8 cellular contexts compared by ENCODE assay signal in the genomic region with DNA sequence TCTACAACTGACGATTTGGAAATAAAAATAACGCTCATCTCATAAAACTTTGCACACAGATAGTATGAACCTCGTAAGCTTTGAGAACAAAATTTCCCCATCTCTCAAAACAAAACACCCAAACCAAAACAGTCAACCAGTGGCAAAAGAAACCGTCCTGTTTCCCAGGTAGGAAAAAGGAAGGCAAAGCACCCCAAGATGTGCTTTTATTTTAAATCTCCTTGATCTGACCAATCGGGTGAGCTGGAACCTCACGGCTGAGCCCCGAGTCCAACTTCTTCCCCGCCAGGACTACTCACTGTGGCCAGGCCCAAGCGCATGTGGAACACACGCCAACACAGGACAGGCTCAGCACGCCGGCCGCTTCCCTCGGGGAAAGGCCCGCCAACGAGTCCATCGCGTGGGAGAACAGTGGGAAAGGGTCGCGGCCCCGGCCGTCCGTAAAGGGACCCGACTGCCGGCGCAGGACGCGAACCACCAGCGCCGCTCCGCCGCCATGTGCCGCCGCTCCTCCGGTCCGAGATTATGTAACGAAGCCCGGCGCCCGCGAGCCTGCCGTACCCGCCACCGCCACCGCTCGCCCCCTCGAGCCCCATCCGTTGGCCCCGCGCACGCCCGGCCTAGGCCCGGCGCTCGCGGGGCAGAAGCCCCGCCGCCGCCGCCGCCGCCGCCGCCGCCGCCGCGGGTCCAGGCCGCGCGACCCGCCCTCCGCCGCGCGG. TPM values are rescaled to one million over a fixed set of nuclear protein-coding genes. Genes with fewer than 3 reads are reported as not detected.
DNase-seq lines count a peak whose midpoint lies in the region; ATAC-seq and TF ChIP-seq lines count a peak whose summit lies in the region.

No MANE protein-coding gene starts in this region.

- DNase-seq in D341Med (ENCODE audit: low spot score) (peak; percentile 76), amniotic stem cell (lab: John Stamatoyannopoulos, UW) (peak; percentile 8), right atrium auricular region (ENCODE audit: low spot score) (peak; percentile 67), pulmonary artery endothelial cell (ENCODE audit: low read depth, low spot score) (peak; percentile 5), NCI-H2029 treated with DMSO at 0.1 percent for 48 hours (lab: John Stamatoyannopoulos, UW) (no peak)

- ATAC-seq in GM19397 (IDR thresholded peaks at IDR 0.05; ENCODE audit: unreplicated experiment) (peak; percentile 13), HG03469 (IDR thresholded peaks at IDR 0.05; ENCODE audit: unreplicated experiment) (peak; percentile 10), SK-N-SH treated with all-trans-retinoic acid at 6 μM for 48 hours (peak; percentile 27)

- peak overlapping the region; percentile 88 to 95 for H3K4me3 ChIP-seq in right atrium auricular region

- peak overlapping the region; percentile 96 to 98 for H3K27ac ChIP-seq in right atrium auricular region

- H3K4me1 ChIP-seq in right atrium auricular region = peaks cover 0 to 20% of the 10 kb centered on the region in 2 donors

- TF ChIP-seq CTCF in right atrium auricular region (IDR thresholded peaks at IDR 0.05) = no peak

- H3K9me3 ChIP-seq in right atrium auricular region = no peaks in the 10 kb centered on the region

- H3K27me3 ChIP-seq in right atrium auricular region = no peaks in the 10 kb centered on the region

- H3K36me3 ChIP-seq in right atrium auricular region = peaks cover 14% of the 10 kb centered on the region

TF ChIP-seq in SK-N-SH treated with all-trans-retinoic acid at 6 μM for 48 hours, 23 proteins besides CTCF, POLR2A, EP300 and RAD21:
- no peak for TF ChIP-seq ZFP30 (CRISPR knock-in tag; IDR thresholded peaks at IDR 0.05)
- no peak for TF ChIP-seq ZNF565 (CRISPR knock-in tag; conservative IDR thresholded peaks at IDR 0.05; ENCODE audit: low read depth)
- TF ChIP-seq TCF4 (CRISPR knock-in tag; IDR thresholded peaks at IDR 0.05; ENCODE audit: borderline replicate concordance) = no peak
- TF ChIP-seq ISL1 (CRISPR knock-in tag; IDR thresholded peaks at IDR 0.05) = no peak
- no peak for TF ChIP-seq GLIS3 (CRISPR knock-in tag; IDR thresholded peaks at IDR 0.05)
- TF ChIP-seq, protein P1, sequence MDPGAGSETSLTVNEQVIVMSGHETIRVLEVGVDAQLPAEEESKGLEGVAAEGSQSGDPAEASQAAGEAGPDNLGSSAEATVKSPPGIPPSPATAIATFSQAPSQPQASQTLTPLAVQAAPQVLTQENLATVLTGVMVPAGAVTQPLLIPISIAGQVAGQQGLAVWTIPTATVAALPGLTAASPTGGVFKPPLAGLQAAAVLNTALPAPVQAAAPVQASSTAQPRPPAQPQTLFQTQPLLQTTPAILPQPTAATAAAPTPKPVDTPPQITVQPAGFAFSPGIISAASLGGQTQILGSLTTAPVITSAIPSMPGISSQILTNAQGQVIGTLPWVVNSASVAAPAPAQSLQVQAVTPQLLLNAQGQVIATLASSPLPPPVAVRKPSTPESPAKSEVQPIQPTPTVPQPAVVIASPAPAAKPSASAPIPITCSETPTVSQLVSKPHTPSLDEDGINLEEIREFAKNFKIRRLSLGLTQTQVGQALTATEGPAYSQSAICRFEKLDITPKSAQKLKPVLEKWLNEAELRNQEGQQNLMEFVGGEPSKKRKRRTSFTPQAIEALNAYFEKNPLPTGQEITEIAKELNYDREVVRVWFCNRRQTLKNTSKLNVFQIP (CRISPR knock-in tag; IDR thresholded peaks at IDR 0.05; ENCODE audit: borderline replicate concordance, low read depth) = no peak
- TF ChIP-seq, protein P2, sequence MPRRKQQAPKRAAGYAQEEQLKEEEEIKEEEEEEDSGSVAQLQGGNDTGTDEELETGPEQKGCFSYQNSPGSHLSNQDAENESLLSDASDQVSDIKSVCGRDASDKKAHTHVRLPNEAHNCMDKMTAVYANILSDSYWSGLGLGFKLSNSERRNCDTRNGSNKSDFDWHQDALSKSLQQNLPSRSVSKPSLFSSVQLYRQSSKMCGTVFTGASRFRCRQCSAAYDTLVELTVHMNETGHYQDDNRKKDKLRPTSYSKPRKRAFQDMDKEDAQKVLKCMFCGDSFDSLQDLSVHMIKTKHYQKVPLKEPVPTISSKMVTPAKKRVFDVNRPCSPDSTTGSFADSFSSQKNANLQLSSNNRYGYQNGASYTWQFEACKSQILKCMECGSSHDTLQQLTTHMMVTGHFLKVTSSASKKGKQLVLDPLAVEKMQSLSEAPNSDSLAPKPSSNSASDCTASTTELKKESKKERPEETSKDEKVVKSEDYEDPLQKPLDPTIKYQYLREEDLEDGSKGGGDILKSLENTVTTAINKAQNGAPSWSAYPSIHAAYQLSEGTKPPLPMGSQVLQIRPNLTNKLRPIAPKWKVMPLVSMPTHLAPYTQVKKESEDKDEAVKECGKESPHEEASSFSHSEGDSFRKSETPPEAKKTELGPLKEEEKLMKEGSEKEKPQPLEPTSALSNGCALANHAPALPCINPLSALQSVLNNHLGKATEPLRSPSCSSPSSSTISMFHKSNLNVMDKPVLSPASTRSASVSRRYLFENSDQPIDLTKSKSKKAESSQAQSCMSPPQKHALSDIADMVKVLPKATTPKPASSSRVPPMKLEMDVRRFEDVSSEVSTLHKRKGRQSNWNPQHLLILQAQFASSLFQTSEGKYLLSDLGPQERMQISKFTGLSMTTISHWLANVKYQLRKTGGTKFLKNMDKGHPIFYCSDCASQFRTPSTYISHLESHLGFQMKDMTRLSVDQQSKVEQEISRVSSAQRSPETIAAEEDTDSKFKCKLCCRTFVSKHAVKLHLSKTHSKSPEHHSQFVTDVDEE (CRISPR knock-in tag; IDR thresholded peaks at IDR 0.05) = no peak
- TF ChIP-seq, protein P3, sequence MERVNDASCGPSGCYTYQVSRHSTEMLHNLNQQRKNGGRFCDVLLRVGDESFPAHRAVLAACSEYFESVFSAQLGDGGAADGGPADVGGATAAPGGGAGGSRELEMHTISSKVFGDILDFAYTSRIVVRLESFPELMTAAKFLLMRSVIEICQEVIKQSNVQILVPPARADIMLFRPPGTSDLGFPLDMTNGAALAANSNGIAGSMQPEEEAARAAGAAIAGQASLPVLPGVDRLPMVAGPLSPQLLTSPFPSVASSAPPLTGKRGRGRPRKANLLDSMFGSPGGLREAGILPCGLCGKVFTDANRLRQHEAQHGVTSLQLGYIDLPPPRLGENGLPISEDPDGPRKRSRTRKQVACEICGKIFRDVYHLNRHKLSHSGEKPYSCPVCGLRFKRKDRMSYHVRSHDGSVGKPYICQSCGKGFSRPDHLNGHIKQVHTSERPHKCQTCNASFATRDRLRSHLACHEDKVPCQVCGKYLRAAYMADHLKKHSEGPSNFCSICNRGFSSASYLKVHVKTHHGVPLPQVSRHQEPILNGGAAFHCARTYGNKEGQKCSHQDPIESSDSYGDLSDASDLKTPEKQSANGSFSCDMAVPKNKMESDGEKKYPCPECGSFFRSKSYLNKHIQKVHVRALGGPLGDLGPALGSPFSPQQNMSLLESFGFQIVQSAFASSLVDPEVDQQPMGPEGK (CRISPR knock-in tag; IDR thresholded peaks at IDR 0.05; ENCODE audit: borderline replicate concordance) = no peak
- TF ChIP-seq, protein P4, sequence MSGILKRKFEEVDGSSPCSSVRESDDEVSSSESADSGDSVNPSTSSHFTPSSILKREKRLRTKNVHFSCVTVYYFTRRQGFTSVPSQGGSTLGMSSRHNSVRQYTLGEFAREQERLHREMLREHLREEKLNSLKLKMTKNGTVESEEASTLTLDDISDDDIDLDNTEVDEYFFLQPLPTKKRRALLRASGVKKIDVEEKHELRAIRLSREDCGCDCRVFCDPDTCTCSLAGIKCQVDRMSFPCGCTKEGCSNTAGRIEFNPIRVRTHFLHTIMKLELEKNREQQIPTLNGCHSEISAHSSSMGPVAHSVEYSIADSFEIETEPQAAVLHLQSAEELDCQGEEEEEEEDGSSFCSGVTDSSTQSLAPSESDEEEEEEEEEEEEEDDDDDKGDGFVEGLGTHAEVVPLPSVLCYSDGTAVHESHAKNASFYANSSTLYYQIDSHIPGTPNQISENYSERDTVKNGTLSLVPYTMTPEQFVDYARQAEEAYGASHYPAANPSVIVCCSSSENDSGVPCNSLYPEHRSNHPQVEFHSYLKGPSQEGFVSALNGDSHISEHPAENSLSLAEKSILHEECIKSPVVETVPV (CRISPR knock-in tag; IDR thresholded peaks at IDR 0.05) = no peak
- no peak for TF ChIP-seq ZNF70 (CRISPR knock-in tag; IDR thresholded peaks at IDR 0.05)
- TF ChIP-seq PPARA (CRISPR knock-in tag; IDR thresholded peaks at IDR 0.05; ENCODE audit: borderline replicate concordance) = no peak
- TF ChIP-seq ESRRG (CRISPR knock-in tag; IDR thresholded peaks at IDR 0.05) = no peak
- TF ChIP-seq BACH2 (CRISPR knock-in tag; IDR thresholded peaks at IDR 0.05; ENCODE audit: borderline replicate concordance) = no peak
- TF ChIP-seq ZFP3 (CRISPR knock-in tag; IDR thresholded peaks at IDR 0.05) = no peak
- TF ChIP-seq ARNTL (CRISPR knock-in tag; IDR thresholded peaks at IDR 0.05; ENCODE audit: borderline replicate concordance, low read depth) = no peak
- TF ChIP-seq OSR1 (CRISPR knock-in tag; IDR thresholded peaks at IDR 0.05) = no peak
- TF ChIP-seq, protein P5, sequence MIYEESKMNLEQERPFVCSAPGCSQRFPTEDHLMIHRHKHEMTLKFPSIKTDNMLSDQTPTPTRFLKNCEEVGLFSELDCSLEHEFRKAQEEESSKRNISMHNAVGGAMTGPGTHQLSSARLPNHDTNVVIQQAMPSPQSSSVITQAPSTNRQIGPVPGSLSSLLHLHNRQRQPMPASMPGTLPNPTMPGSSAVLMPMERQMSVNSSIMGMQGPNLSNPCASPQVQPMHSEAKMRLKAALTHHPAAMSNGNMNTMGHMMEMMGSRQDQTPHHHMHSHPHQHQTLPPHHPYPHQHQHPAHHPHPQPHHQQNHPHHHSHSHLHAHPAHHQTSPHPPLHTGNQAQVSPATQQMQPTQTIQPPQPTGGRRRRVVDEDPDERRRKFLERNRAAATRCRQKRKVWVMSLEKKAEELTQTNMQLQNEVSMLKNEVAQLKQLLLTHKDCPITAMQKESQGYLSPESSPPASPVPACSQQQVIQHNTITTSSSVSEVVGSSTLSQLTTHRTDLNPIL (CRISPR knock-in tag; IDR thresholded peaks at IDR 0.05; ENCODE audit: low read depth) = no peak
- TF ChIP-seq CSDC2 (CRISPR knock-in tag; IDR thresholded peaks at IDR 0.05) = no peak
- TF ChIP-seq ZC3H10 (CRISPR knock-in tag; IDR thresholded peaks at IDR 0.05) = no peak
- no peak for TF ChIP-seq TOX (CRISPR knock-in tag; IDR thresholded peaks at IDR 0.05; ENCODE audit: borderline replicate concordance)

RNA-seq across cellular contexts. Expression of a gene that starts 0.8 kb away (rescaled TPM):
- total RNA-seq in right atrium auricular region (10 to 100 TPM; 21.6 to 24.4 TPM), pulmonary artery endothelial cell (26.1 and 38.2 TPM in 2 replicates)
